In genomic region chr12:19712041-19712440, GRCh38 we compare ENCODE assay signal across 14 cellular contexts.
DNase-seq lines count a peak whose midpoint lies in the region; ATAC-seq, FAIRE-seq and TF ChIP-seq lines count a peak whose summit lies in the region.
"Had no signal": no experiment of that assay in that cellular context is flagged by ENCODE, and none has a peak within 500 bp of the region (broad histone marks: within the 10 kb centered on the region; RNA-seq: fewer than 3 reads in every experiment).

No MANE protein-coding gene starts in this region.

- POLR2A ChIA-PET in A549 (lab: Yijun Ruan, JAX) = no interaction called here

- TF ChIP-seq CTCF in A549 (IDR thresholded peaks at IDR 0.05) (no peak), HL-60 (IDR thresholded peaks at IDR 0.05; ENCODE audit: insufficient read depth, low read length) (no peak), gastroesophageal sphincter (IDR thresholded peaks at IDR 0.05) (no peak), GM13977 (IDR thresholded peaks at IDR 0.05; ENCODE audit: extremely low read depth, insufficient read depth, missing control alignments) (no peak)

- no peak overlapping the region for H3K4me3 ChIP-seq in A549
- no peak overlapping the region for H3K4me3 ChIP-seq in HL-60 (replicated peaks; ENCODE audit: insufficient read depth, low read length)
- no peak overlapping the region for H3K4me3 ChIP-seq in gastroesophageal sphincter
- H3K4me3 ChIP-seq: lower lobe of right lung had no signal

- TF ChIP-seq POLR2A in A549 (IDR thresholded peaks at IDR 0.05; ENCODE audit: low read length) = no peak
- TF ChIP-seq POLR2A in gastroesophageal sphincter (IDR thresholded peaks at IDR 0.05) = no peak

- ATAC-seq in A549 (peak; percentile 76 to 78), gastroesophageal sphincter (no peak), HG03159 (IDR thresholded peaks at IDR 0.05; ENCODE audit: unreplicated experiment) (no peak), GM21515 (IDR thresholded peaks at IDR 0.05; ENCODE audit: unreplicated experiment) (no peak)

- in situ Hi-C loops in GM13977 (cut with MboI; ENCODE audit: low pct_unique_long_range_greater_than_20kb, low sequenced_read_pairs, unreplicated experiment) = no loop called here

- DNase-seq in A549 (ENCODE audit: low read depth in 1 of 2, low spot score in 1 of 2) = peak; percentile 22 to 63
- peak; percentile 39 to 43 for DNase-seq in HL-60 (ENCODE audit: low read depth in 1 of 2, low spot score in 1 of 2)
- peak; percentile 77 for DNase-seq in amniotic epithelial cell (ENCODE audit: low read depth)
- no peak for DNase-seq in GM13977 (ENCODE audit: low spot score)
- no peak for DNase-seq in hippocampal formation (lab: John Stamatoyannopoulos, UW)
- DNase-seq: activated T-cell treated with anti-CD3 and anti-CD28 coated beads, Interleukin-2, amount 50 U/mL, for 48 hours; CD4-positive, alpha-beta memory T cell; endodermal cell; lower lobe of right lung; NCI-H446; right cardiac atrium had no signal

- TF ChIP-seq EP300 in A549 (IDR thresholded peaks at IDR 0.05) = no peak
- TF ChIP-seq EP300 in gastroesophageal sphincter (IDR thresholded peaks at IDR 0.05) = no peak

- H3K36me3 ChIP-seq in gastroesophageal sphincter = no peaks in the 10 kb centered on the region
- H3K36me3 ChIP-seq: lower lobe of right lung had no signal

- H3K27ac ChIP-seq in A549 (peak overlapping the region; percentile 32 to 62; a peak in 5 of 6 replicates), HL-60 (replicated peaks) (peak overlapping the region; percentile 25), gastroesophageal sphincter (peak overlapping the region; percentile 82 to 93 (median 83))

- H3K27me3 ChIP-seq in HL-60 (ENCODE audit: insufficient read depth, poor library complexity, severe bottlenecking) (no peaks in the 10 kb centered on the region), gastroesophageal sphincter (no peaks in the 10 kb centered on the region)

- no peak for TF ChIP-seq RAD21 in A549 (conservative IDR thresholded peaks at IDR 0.05 in 1 of 2, IDR thresholded peaks at IDR 0.05 in 1 of 2)

- FAIRE-seq in A549 (lab: Jason Lieb, UNC) = peak; percentile 63

- CTCF ChIA-PET in A549 (lab: Yijun Ruan, JAX) = no interaction called here

- H3K9me3 ChIP-seq in A549 (peaks cover 8% of the 10 kb centered on the region; the same call in 1 of the 3 replicates), gastroesophageal sphincter (peaks cover 0 to 10% (median 0%) of the 10 kb centered on the region in 3 donors)

- WGBS in A549 (ENCODE audit: missing lambda C conversion rate) = 19% methylated on average over 4 of the region's 4 CpGs
- WGBS in gastroesophageal sphincter (ENCODE audit: low coverage in 1 of 2), 2 donors = 68 to 75% methylated on average over 2 to 4 of the region's 4 CpGs

- H3K4me2 ChIP-seq in A549 = peak overlapping the region; percentile 51

- H3K4me1 ChIP-seq in A549 (peaks cover 20% of the 10 kb centered on the region), gastroesophageal sphincter (peaks cover 3 to 24% (median 4%) of the 10 kb centered on the region in 3 donors)
- H3K4me1 ChIP-seq: lower lobe of right lung had no signal

TF ChIP-seq in A549, 52 proteins besides CTCF, POLR2A, EP300 and RAD21:
- peak; percentile 66; the same call in 1 of the 2 replicates for TF ChIP-seq FOSL2 (IDR thresholded peaks at IDR 0.05)
- peak; percentile 83 for TF ChIP-seq FOSL2 (CRISPR knock-in tag; IDR thresholded peaks at IDR 0.05)
- TF ChIP-seq ELK1 (IDR thresholded peaks at IDR 0.05; ENCODE audit: low read depth, low read length) = no peak
- TF ChIP-seq HOXB5 (CRISPR knock-in tag; IDR thresholded peaks at IDR 0.05) = no peak
- TF ChIP-seq CEBPB (IDR thresholded peaks at IDR 0.05) = peak; percentile 14 to 78; a peak in 2 of 4 replicates
- TF ChIP-seq HES2 (IDR thresholded peaks at IDR 0.05) = peak; percentile 34; the same call in 1 of the 2 replicates
- TF ChIP-seq NPAS2 (CRISPR knock-in tag; IDR thresholded peaks at IDR 0.05; ENCODE audit: borderline replicate concordance) = no peak
- TF ChIP-seq JUNB (IDR thresholded peaks at IDR 0.05) = peak; percentile 70

Comparison
In these comparisons a context has a peak if more than half of its experiments do, and no peak if none do; other contexts are left out.
1. ATAC-seq: peak in A549 (2 of 2); none in gastroesophageal sphincter (single experiment), HG03159 (single experiment) and GM21515 (single experiment).
2. DNase-seq: peak in A549 (2 of 2), HL-60 (2 of 2) and amniotic epithelial cell (single experiment); none in GM13977 (single experiment) and hippocampal formation (0 of 2).
3. H3K27ac ChIP-seq: peak in every context shown above with its lines; median percentile 83 in gastroesophageal sphincter; 47 in A549; 25 in HL-60.